In genomic region chr11:16193897-16194381, GRCh38 we compare ENCODE assay signal across 15 cellular contexts.
DNase-seq lines count a peak whose midpoint lies in the region; ATAC-seq and TF ChIP-seq lines count a peak whose summit lies in the region.
"Had no signal": no experiment of that assay in that cellular context is flagged by ENCODE, and none has a peak within 500 bp of the region (broad histone marks: within the 10 kb centered on the region; RNA-seq: fewer than 3 reads in every experiment).

No MANE protein-coding gene starts in this region.

- TF ChIP-seq EP300 in SK-N-SH (IDR thresholded peaks at IDR 0.05; ENCODE audit: borderline replicate concordance in 1 of 2, low read depth in 1 of 2, low read length in 1 of 2), result no peak

- H3K9me3 ChIP-seq in SK-N-SH, result no peaks in the 10 kb centered on the region
- H3K9me3 ChIP-seq: BE2C, gastroesophageal sphincter had no signal

- H3K9ac ChIP-seq in SK-N-SH, result no peak overlapping the region
- H3K9ac ChIP-seq: parathyroid adenoma had no signal

- no peak for ATAC-seq in GM21515 (IDR thresholded peaks at IDR 0.05; ENCODE audit: unreplicated experiment)
- no peak for ATAC-seq in GM21825 (IDR thresholded peaks at IDR 0.05; ENCODE audit: unreplicated experiment)
- ATAC-seq: gastroesophageal sphincter; stimulated activated effector memory CD8-positive, alpha-beta T cell treated with anti-CD3 and anti-CD28 coated beads, Interleukin-12 subunit alpha, Interleukin-12 subunit beta, amount 100 ng/mL, for 72 hours had no signal

- no peaks in the 10 kb centered on the region for H3K79me2 ChIP-seq in SK-N-SH (ENCODE audit: insufficient read depth)
- H3K79me2 ChIP-seq: parathyroid adenoma had no signal

- 27% methylated on average over 1 of the region's 1 CpG for WGBS in SK-N-SH (ENCODE audit: low lambda C conversion rate)

- TF ChIP-seq RAD21 in SK-N-SH (IDR thresholded peaks at IDR 0.05; ENCODE audit: low read length), result no peak

- H3K27ac ChIP-seq in SK-N-SH (ENCODE audit: low read depth in 2 of 2, low read length in 1 of 2), result no peak overlapping the region
- H3K27ac ChIP-seq: brain microvascular endothelial cell, gastroesophageal sphincter, parathyroid adenoma had no signal

- H3K9me2 ChIP-seq in SK-N-SH, result no peaks in the 10 kb centered on the region

- CTCF ChIA-PET in SK-N-SH (lab: Yijun Ruan, JAX), result interaction anchor here (1.2 to 1.3 kb wide), 2 partner anchors 15 to 155 kb away, joined by 3 read pairs; no protein-coding TSS in a partner anchor

- no peaks in the 10 kb centered on the region for H3F3A ChIP-seq in SK-N-SH (replicated peaks; ENCODE audit: insufficient read depth)

- POLR2A ChIA-PET in SK-N-SH (lab: Yijun Ruan, JAX), result no interaction called here

- no peak for TF ChIP-seq CTCF in SK-N-SH (IDR thresholded peaks at IDR 0.05)

- H3K36me3 ChIP-seq in SK-N-SH (replicated peaks in 1 of 2; ENCODE audit: control insufficient read depth in 1 of 2, insufficient read depth in 2 of 2, low read length in 1 of 2), result no peaks in the 10 kb centered on the region
- H3K36me3 ChIP-seq: BE2C, brain microvascular endothelial cell, gastroesophageal sphincter had no signal

- no peak overlapping the region for H2AFZ ChIP-seq in SK-N-SH (ENCODE audit: low read depth)
- H2AFZ ChIP-seq: parathyroid adenoma had no signal

- H3K4me3 ChIP-seq in Jurkat, Clone E6-1 (ENCODE audit: low read length), result no peak overlapping the region
- no peak overlapping the region for H3K4me3 ChIP-seq in SK-N-SH (ENCODE audit: low read depth in 2 of 2, low read length in 1 of 2)
- H3K4me3 ChIP-seq: gastroesophageal sphincter had no signal

- peak; percentile 23 for DNase-seq in Jurkat, Clone E6-1 (ENCODE audit: low read depth, low spot score)
- DNase-seq in astrocyte of the hippocampus (ENCODE audit: low read depth, low spot score) (peak; percentile 5), inferior parietal cortex (ENCODE audit: extremely low spot score) (peak; percentile 58), putamen (ENCODE audit: low spot score) (peak; percentile 75), SK-N-SH (no peak)
- DNase-seq: activated CD4-positive, alpha-beta T cell treated with anti-CD3 and anti-CD28 coated beads, Interleukin-2, amount 50 U/mL, for 48 hours; activated T-cell treated with anti-CD3 and anti-CD28 coated beads, Interleukin-2, amount 50 U/mL, for 24 hours; BE2C; brain microvascular endothelial cell; NCI-H1105 had no signal

- no peaks in the 10 kb centered on the region for H3K27me3 ChIP-seq in SK-N-SH (ENCODE audit: insufficient read depth)
- H3K27me3 ChIP-seq: BE2C, brain microvascular endothelial cell, gastroesophageal sphincter had no signal

- H3K4me1 ChIP-seq in SK-N-SH (ENCODE audit: control insufficient read depth in 1 of 2, insufficient read depth in 2 of 2, low read depth in 1 of 2, low read length in 1 of 2), result peaks cover 0 to 5% of the 10 kb centered on the region in 2 experiments; a peak in 2 of 4 replicates
- H3K4me1 ChIP-seq: BE2C, parathyroid adenoma had no signal

- H4K20me1 ChIP-seq in SK-N-SH (ENCODE audit: insufficient read depth), result no peaks in the 10 kb centered on the region

- H3K4me2 ChIP-seq in SK-N-SH, result no peak overlapping the region

TF ChIP-seq in SK-N-SH, 30 proteins besides CTCF, POLR2A, EP300 and RAD21:
- TF ChIP-seq ELF1 (IDR thresholded peaks at IDR 0.05) (no peak), SIN3A (IDR thresholded peaks at IDR 0.05; ENCODE audit: borderline replicate concordance, low read depth, low read length) (no peak), MEF2A (IDR thresholded peaks at IDR 0.05; ENCODE audit: borderline replicate concordance, low read depth) (no peak), TEAD4 (IDR thresholded peaks at IDR 0.05; ENCODE audit: borderline replicate concordance, insufficient read depth) (no peak), USF1 (IDR thresholded peaks at IDR 0.05; ENCODE audit: borderline replicate concordance, low read depth) (no peak), TAF1 (IDR thresholded peaks at IDR 0.05; ENCODE audit: borderline replicate concordance, low read depth, low read length) (no peak), GABPA (IDR thresholded peaks at IDR 0.05; ENCODE audit: low read depth) (no peak), RCOR1 (IDR thresholded peaks at IDR 0.05; ENCODE audit: low read length) (no peak)
